ENCODE assay signal across 16 cellular contexts in genomic region chr16:49621240-49622083, GRCh38.
DNase-seq lines count a peak whose midpoint lies in the region; ATAC-seq and TF ChIP-seq lines count a peak whose summit lies in the region.
"Had no signal": no experiment of that assay in that cellular context is flagged by ENCODE, and none has a peak within 500 bp of the region (broad histone marks: within the 10 kb centered on the region; RNA-seq: fewer than 3 reads in every experiment).

No MANE protein-coding gene starts in this region.

- peak overlapping the region in 8 of 11 experiments; percentile 22 to 62 (median 49); a peak in 12 of 22 replicates for H3K27ac ChIP-seq in BLaER1 treated with 17β-estradiol and CSF1 and Interleukin-3, amounts not matched to agents 10 nM and 100 nM
- peak overlapping the region; percentile 94 for H3K27ac ChIP-seq in hepatocyte
- peak overlapping the region; percentile 78 for H3K27ac ChIP-seq in rectal smooth muscle tissue (ENCODE audit: low read depth, low read length)

- ATAC-seq in HG02763 (IDR thresholded peaks at IDR 0.05; ENCODE audit: unreplicated experiment), result no peak
- ATAC-seq: esophagus mucosa had no signal

- H3K9me2 ChIP-seq in hepatocyte (replicated peaks; ENCODE audit: insufficient read depth), result no peaks in the 10 kb centered on the region

- WGBS in hepatocyte (ENCODE audit: low lambda C conversion rate, missing lambda C conversion rate), result 74% methylated on average over 13 of the region's 13 CpGs

- peak overlapping the region; percentile 30 to 83 (median 75); a peak in 21 of 22 replicates for H3K4me2 ChIP-seq in BLaER1 treated with 17β-estradiol and CSF1 and Interleukin-3, amounts not matched to agents 10 nM and 100 nM
- H3K4me2 ChIP-seq in hepatocyte, result peak overlapping the region; percentile 55

- H3K9ac ChIP-seq in BLaER1 treated with 17β-estradiol and CSF1 and Interleukin-3, amounts not matched to agents 10 nM and 100 nM, result peak overlapping the region in 5 of 11 experiments; percentile 10 to 60 (median 41); a peak in 8 of 22 replicates
- H3K9ac ChIP-seq in rectal smooth muscle tissue (ENCODE audit: low read length), result no peak overlapping the region

- H2AFZ ChIP-seq in hepatocyte, result no peak overlapping the region

- no peak overlapping the region for H3K4me3 ChIP-seq in BLaER1 treated with 17β-estradiol and CSF1 and Interleukin-3, amounts not matched to agents 10 nM and 100 nM
- no peak overlapping the region for H3K4me3 ChIP-seq in hepatocyte
- no peak overlapping the region for H3K4me3 ChIP-seq in rectal smooth muscle tissue (ENCODE audit: low read length)
- H3K4me3 ChIP-seq: prostate gland had no signal

- H3K9me3 ChIP-seq in BLaER1 treated with 17β-estradiol and CSF1 and Interleukin-3, amounts not matched to agents 10 nM and 100 nM (replicated peaks in 1 of 11), result peaks cover 0 to 13% (median 11%) of the 10 kb centered on the region in 11 experiments; a peak in 16 of 22 replicates
- H3K9me3 ChIP-seq in hepatocyte (ENCODE audit: low read depth), result no peaks in the 10 kb centered on the region
- H3K9me3 ChIP-seq: prostate gland had no signal

- H3K79me2 ChIP-seq in hepatocyte, result no peaks in the 10 kb centered on the region

- no peaks in the 10 kb centered on the region for H3K27me3 ChIP-seq in BLaER1 treated with 17β-estradiol and CSF1 and Interleukin-3, amounts not matched to agents 10 nM and 100 nM
- H3K27me3 ChIP-seq in hepatocyte (no peaks in the 10 kb centered on the region), rectal smooth muscle tissue (ENCODE audit: control insufficient read depth, insufficient read depth, low read length) (no peaks in the 10 kb centered on the region)

- no peak for TF ChIP-seq CTCF in hepatocyte (IDR thresholded peaks at IDR 0.05; ENCODE audit: poor library complexity)

- peaks cover 12 to 29% (median 20%) of the 10 kb centered on the region in 10 experiments for H3K4me1 ChIP-seq in BLaER1 treated with 17β-estradiol and CSF1 and Interleukin-3, amounts not matched to agents 10 nM and 100 nM
- peaks cover 31% of the 10 kb centered on the region for H3K4me1 ChIP-seq in hepatocyte (ENCODE audit: insufficient read depth)
- peaks cover 16% of the 10 kb centered on the region for H3K4me1 ChIP-seq in rectal smooth muscle tissue (ENCODE audit: control insufficient read depth, insufficient read depth, low read length)
- H3K4me1 ChIP-seq: prostate gland had no signal

- peaks cover 0 to 68% (median 32%) of the 10 kb centered on the region in 11 experiments; a peak in 15 of 22 replicates for H3K36me3 ChIP-seq in BLaER1 treated with 17β-estradiol and CSF1 and Interleukin-3, amounts not matched to agents 10 nM and 100 nM
- H3K36me3 ChIP-seq in hepatocyte (replicated peaks; ENCODE audit: insufficient read depth, low read depth) (no peaks in the 10 kb centered on the region), rectal smooth muscle tissue (ENCODE audit: control insufficient read depth, insufficient read depth, low read length) (no peaks in the 10 kb centered on the region)
- H3K36me3 ChIP-seq: prostate gland had no signal

- peak; percentile 48 for DNase-seq in T1000 (lab: John Stamatoyannopoulos, UW)
- peak; percentile 38 for DNase-seq in hepatocyte (ENCODE audit: low spot score)
- no peak for DNase-seq in AG20443 (ENCODE audit: low spot score)
- no peak for DNase-seq in DMS53 treated with DMSO at 0.1 percent for 48 hours (lab: John Stamatoyannopoulos, UW; ENCODE audit: unreplicated experiment)
- DNase-seq in EL, result no peak
- DNase-seq: DND-41, Kasumi-1, midbrain, NCI-H1930, NCI-H748 treated with DMSO at 0.1 percent for 48 hours, RPMI8226 had no signal

- peaks cover 0 to 23% (median 0%) of the 10 kb centered on the region in 11 experiments; a peak in 3 of 22 replicates for H4K20me1 ChIP-seq in BLaER1 treated with 17β-estradiol and CSF1 and Interleukin-3, amounts not matched to agents 10 nM and 100 nM
- H4K20me1 ChIP-seq in hepatocyte (ENCODE audit: insufficient read depth, poor library complexity, severe bottlenecking), result no peaks in the 10 kb centered on the region

Comparison
In these comparisons a context has a peak if more than half of its experiments do, and no peak if none do; other contexts are left out.
1. DNase-seq: peak in T1000 (single experiment) and hepatocyte (single experiment); none in AG20443 (single experiment), DMS53 treated with DMSO at 0.1 percent for 48 hours (single experiment) and EL (single experiment).
2. Peak in every context shown above with its lines, with median percentiles within 50 percentile points of each other: H3K27ac ChIP-seq.